Comparison of ENCODE assay signal across 1 cellular context in the genomic region with DNA sequence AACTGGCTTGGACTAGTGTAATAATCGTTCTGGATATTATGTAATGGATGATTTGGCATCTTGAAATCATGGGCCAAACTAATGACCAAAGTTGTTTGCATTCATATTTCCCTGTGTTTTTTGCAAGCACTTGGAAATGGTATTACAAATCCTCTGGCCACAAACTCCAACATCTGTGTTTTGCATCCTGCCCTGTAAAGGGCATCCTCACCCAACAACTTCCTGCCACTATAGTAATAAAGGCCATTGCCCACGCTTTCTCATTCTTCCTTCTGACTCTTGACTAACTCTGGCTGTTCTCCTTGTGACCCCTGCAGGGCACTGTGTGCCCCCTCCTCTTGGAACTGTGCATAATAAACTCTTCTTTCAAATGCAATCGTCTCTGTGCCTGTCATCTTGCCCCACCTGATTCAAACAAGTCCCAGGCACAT.
TF ChIP-seq lines count a peak whose summit lies in the region.

No MANE protein-coding gene starts in this region.

TF ChIP-seq in A549, 52 proteins besides CTCF, POLR2A, EP300 and RAD21 (continued from another document):
- TF ChIP-seq, protein P1, sequence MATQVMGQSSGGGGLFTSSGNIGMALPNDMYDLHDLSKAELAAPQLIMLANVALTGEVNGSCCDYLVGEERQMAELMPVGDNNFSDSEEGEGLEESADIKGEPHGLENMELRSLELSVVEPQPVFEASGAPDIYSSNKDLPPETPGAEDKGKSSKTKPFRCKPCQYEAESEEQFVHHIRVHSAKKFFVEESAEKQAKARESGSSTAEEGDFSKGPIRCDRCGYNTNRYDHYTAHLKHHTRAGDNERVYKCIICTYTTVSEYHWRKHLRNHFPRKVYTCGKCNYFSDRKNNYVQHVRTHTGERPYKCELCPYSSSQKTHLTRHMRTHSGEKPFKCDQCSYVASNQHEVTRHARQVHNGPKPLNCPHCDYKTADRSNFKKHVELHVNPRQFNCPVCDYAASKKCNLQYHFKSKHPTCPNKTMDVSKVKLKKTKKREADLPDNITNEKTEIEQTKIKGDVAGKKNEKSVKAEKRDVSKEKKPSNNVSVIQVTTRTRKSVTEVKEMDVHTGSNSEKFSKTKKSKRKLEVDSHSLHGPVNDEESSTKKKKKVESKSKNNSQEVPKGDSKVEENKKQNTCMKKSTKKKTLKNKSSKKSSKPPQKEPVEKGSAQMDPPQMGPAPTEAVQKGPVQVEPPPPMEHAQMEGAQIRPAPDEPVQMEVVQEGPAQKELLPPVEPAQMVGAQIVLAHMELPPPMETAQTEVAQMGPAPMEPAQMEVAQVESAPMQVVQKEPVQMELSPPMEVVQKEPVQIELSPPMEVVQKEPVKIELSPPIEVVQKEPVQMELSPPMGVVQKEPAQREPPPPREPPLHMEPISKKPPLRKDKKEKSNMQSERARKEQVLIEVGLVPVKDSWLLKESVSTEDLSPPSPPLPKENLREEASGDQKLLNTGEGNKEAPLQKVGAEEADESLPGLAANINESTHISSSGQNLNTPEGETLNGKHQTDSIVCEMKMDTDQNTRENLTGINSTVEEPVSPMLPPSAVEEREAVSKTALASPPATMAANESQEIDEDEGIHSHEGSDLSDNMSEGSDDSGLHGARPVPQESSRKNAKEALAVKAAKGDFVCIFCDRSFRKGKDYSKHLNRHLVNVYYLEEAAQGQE (IDR thresholded peaks at IDR 0.05), result no peak
- TF ChIP-seq CBX2 (IDR thresholded peaks at IDR 0.05; ENCODE audit: borderline replicate concordance, low read depth), result no peak
- TF ChIP-seq MYC (IDR thresholded peaks at IDR 0.05; ENCODE audit: borderline replicate concordance, low read length), result no peak
- no peak for TF ChIP-seq MAZ (IDR thresholded peaks at IDR 0.05; ENCODE audit: borderline replicate concordance, low read depth, low read length)
- no peak for TF ChIP-seq NPAS2 (CRISPR knock-in tag; IDR thresholded peaks at IDR 0.05; ENCODE audit: borderline replicate concordance)
TF ChIP-seq in A549: peak in this region for 0.
